ENCODE assay signal across 8 cellular contexts in the genomic region with DNA sequence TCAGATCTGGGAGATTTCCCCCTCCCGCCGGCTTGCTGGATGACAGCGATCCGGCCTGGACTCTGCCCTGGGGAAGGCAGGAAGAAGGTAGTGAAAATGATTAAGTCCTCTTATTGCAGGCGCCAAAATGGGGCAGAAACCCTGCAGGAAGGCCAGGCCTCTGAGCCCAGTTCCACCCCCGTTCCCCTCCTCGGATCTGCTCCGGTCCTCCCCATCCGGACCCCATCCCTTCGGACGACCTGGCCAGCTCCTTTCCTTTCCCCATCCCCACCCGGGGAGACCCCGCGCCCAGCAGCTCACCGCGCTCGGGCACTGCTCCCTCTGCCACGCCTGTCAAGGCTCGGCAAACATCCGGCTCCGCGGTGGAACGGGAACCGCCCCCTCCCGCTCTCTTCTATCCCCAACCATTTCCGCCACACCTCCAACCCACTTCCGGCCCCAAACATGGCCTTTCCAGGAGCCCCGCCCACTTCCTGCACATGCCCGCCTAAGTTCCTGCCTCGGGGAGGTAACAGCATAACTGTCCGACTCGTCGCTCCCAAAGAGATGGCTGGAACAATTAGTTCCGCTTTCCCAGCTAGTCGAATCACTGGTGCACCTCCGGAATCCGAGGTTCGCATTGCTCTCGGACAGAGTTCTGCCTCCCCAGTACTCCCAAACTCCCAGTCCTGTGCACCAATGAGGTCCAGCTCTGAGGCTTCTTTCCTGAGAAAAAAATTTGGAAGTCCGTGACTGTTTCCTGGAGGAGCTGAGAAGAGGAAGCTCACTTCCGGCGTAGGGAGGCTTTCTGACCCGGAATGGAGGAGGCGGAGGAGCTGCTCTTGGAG. TPM values are rescaled to one million over a fixed set of nuclear protein-coding genes. Genes with fewer than 3 reads are reported as not detected.
DNase-seq lines count a peak whose midpoint lies in the region; ATAC-seq, FAIRE-seq and TF ChIP-seq lines count a peak whose summit lies in the region.

ARHGAP1 (minus strand) TSS at position 369 of the 827 bp plus-strand sequence. CDS start 4,512 bp downstream, outside the sequence.
ZNF408 (plus strand) TSS at position 781 of the 827 bp plus-strand sequence; CDS start at position 798, 17 bp downstream.

- ATAC-seq in HG02840 (IDR thresholded peaks at IDR 0.05; ENCODE audit: low FRiP score, unreplicated experiment), result peak; percentile 90
- ATAC-seq in T-cell (replicated peaks in 1 of 4), result peak; percentile 91 to 94 (median 92)

- no peak within 1 kb of the TSS for H3K23ac ChIP-seq in trophoblast cell (ENCODE audit: low read length)

- H3K4me1 Mint-ChIP-seq in T-cell (peaks cover 50 to 66% (median 61%) of the 10 kb centered on the region in 3 donors), type B pancreatic cell (ENCODE audit: unreplicated experiment) (peaks cover 26% of the 10 kb centered on the region)

- H3K27me3 Mint-ChIP-seq in T-cell (no peaks in the 10 kb centered on the region), type B pancreatic cell (no peaks in the 10 kb centered on the region)

- H3K4ac ChIP-seq in trophoblast cell (ENCODE audit: low read depth, low read length), result peak within 1 kb of the TSS; percentile 96

- H3K36me3 Mint-ChIP-seq in T-cell (peaks cover 34% of the 10 kb centered on the region), type B pancreatic cell (peaks cover 5% of the 10 kb centered on the region)

- DNase-seq in GM12891 (ENCODE audit: insufficient read length, low spot score) (peak; percentile 90), NCI-H1436 treated with DMSO at 0.1 percent for 48 hours (lab: John Stamatoyannopoulos, UW) (peak; percentile 79), T-cell (peak; percentile 95 to 100 (median 99)), cardiac septum (ENCODE audit: low spot score) (peak; percentile 100), trophoblast cell (peak; percentile 98 to 99), type B pancreatic cell (ENCODE audit: extremely low spot score, unreplicated experiment) (peak; percentile 96)

- CTCF ChIA-PET in T-cell (lab: Charles Lee), result interaction anchor here (0.6 to 1.2 kb wide), 3 partner anchors 126 to 453 kb away, joined by 3 read pairs; no protein-coding TSS in a partner anchor

- H2BK120ac ChIP-seq in trophoblast cell (ENCODE audit: insufficient read depth, low read length, poor library complexity), result peak within 1 kb of the TSS; percentile 99

- H4K12ac ChIP-seq in trophoblast cell (ENCODE audit: low read depth, low read length), result peak within 1 kb of the TSS; percentile 98

- 0 to 1% (median 0%) methylated on average over 43 to 44 of the region's 44 CpGs for WGBS in adipose tissue, 3 donors
- no CpG with 5 or more reads among the region's 44 CpGs for WGBS in trophoblast cell (ENCODE audit: extremely low coverage, insufficient coverage, insufficient read length)

- H3K9me3 Mint-ChIP-seq in T-cell (no peaks in the 10 kb centered on the region), type B pancreatic cell (no peaks in the 10 kb centered on the region)

- H2AFZ ChIP-seq in trophoblast cell (ENCODE audit: insufficient read depth, low read length, poor library complexity), result peak within 1 kb of the TSS; percentile 98

- H3K79me2 ChIP-seq in trophoblast cell (ENCODE audit: control insufficient read depth, insufficient read depth, low read length, poor library complexity), result peaks cover 11% of the 10 kb centered on the region

- peak; percentile 84 for TF ChIP-seq POLR2A in GM12891 (IDR thresholded peaks at IDR 0.05; ENCODE audit: low read depth, low read length)

- peaks cover 32 to 35% of the 10 kb centered on the region in 2 experiments for H3K36me3 ChIP-seq in trophoblast cell (ENCODE audit: control insufficient read depth in 1 of 2, insufficient read depth in 2 of 2, low read length in 2 of 2)

- intact Hi-C loops in cardiac septum (cut with DNase I), result loop anchor here (2.0 to 5.0 kb wide), 2 partner anchors 53 to 84 kb away; partner anchors contain the start of genes ATG13 and HARBI1

- H3K27me3 ChIP-seq in trophoblast cell (ENCODE audit: insufficient read depth, low read length), result no peaks in the 10 kb centered on the region

- H4K8ac ChIP-seq in trophoblast cell (ENCODE audit: low read depth, low read length), result peak within 1 kb of the TSS; percentile 96

- H3K18ac ChIP-seq in trophoblast cell (ENCODE audit: low read length), result peak within 1 kb of the TSS; percentile 97

- H3K27ac Mint-ChIP-seq in T-cell (peak within 1 kb of the TSS; percentile 98 to 99), type B pancreatic cell (peak within 1 kb of the TSS; percentile 99)

- peak within 1 kb of the TSS; percentile 93 for H3K4me3 ChIP-seq in trophoblast cell (ENCODE audit: low read depth, low read length)

- H3K4me3 Mint-ChIP-seq in T-cell (peak within 1 kb of the TSS; percentile 93 to 99 (median 97)), type B pancreatic cell (peak within 1 kb of the TSS; percentile 100)

- POLR2A ChIA-PET in T-cell (lab: Charles Lee), result interaction anchor here (0.5 to 1.6 kb wide), 3 partner anchors 30 to 146 kb away, joined by 3 read pairs; no protein-coding TSS in a partner anchor

- peak; percentile 96 for FAIRE-seq in GM12891 (lab: Jason Lieb, UNC)

- peak within 1 kb of the TSS; percentile 95 for H3K9ac ChIP-seq in trophoblast cell (ENCODE audit: low read length)

- H3K4me1 ChIP-seq in trophoblast cell (ENCODE audit: control insufficient read depth in 1 of 2, insufficient read depth in 2 of 2, low read length in 2 of 2), result peaks cover 25 to 28% of the 10 kb centered on the region in 2 experiments

- H3K27ac ChIP-seq in adipose tissue (ENCODE audit: low read depth, low read length) (peak within 1 kb of the TSS; percentile 39), trophoblast cell (ENCODE audit: low read depth, low read length) (peak within 1 kb of the TSS; percentile 89)

- peak within 1 kb of the TSS; percentile 91 for H3K4me2 ChIP-seq in trophoblast cell (ENCODE audit: low read length)

- H3K14ac ChIP-seq in trophoblast cell (ENCODE audit: low read length), result peak within 1 kb of the TSS; percentile 94

- H3K9me3 ChIP-seq in trophoblast cell (ENCODE audit: insufficient read depth, low read depth, low read length), result peaks cover 4% of the 10 kb centered on the region

- H2BK5ac ChIP-seq in trophoblast cell (ENCODE audit: low read depth, low read length, poor library complexity), result peak within 1 kb of the TSS; percentile 98

- H2AK5ac ChIP-seq in trophoblast cell (ENCODE audit: low read length), result peak within 1 kb of the TSS; percentile 91

- H2BK12ac ChIP-seq in trophoblast cell (ENCODE audit: low read length), result peak within 1 kb of the TSS; percentile 24

- H4K91ac ChIP-seq in trophoblast cell (ENCODE audit: low read depth, low read length), result peak within 1 kb of the TSS; percentile 95

- H3K79me1 ChIP-seq in trophoblast cell (ENCODE audit: low read length), result peaks cover 14% of the 10 kb centered on the region

- TF ChIP-seq CTCF in type B pancreatic cell (conservative IDR thresholded peaks at IDR 0.05), result no peak

TF ChIP-seq in GM12891, 5 proteins besides CTCF, POLR2A, EP300 and RAD21:
- TF ChIP-seq POU2F2 (IDR thresholded peaks at IDR 0.05; ENCODE audit: low read depth, low read length), result peak; percentile 13; the same call in 1 of the 2 replicates
- peak; percentile 81 for TF ChIP-seq TAF1 (IDR thresholded peaks at IDR 0.05; ENCODE audit: low read depth, low read length)
- peak; percentile 80 for TF ChIP-seq POLR2AphosphoS5 (IDR thresholded peaks at IDR 0.05; ENCODE audit: low read depth, low read length)
- no peak for TF ChIP-seq PAX5 (IDR thresholded peaks at IDR 0.05; ENCODE audit: insufficient read depth, low read length, severe bottlenecking)
- TF ChIP-seq SPI1 (IDR thresholded peaks at IDR 0.05; ENCODE audit: low read depth, low read length), result peak; percentile 48; the same call in 1 of the 2 replicates

RNA-seq across cellular contexts. Expression of gene ARHGAP1, which starts in this region (rescaled TPM):
- 18.2 TPM for polyA plus RNA-seq in GM12891 (2012; ENCODE audit: low read depth, missing spikeins)
- total RNA-seq in T-cell, result 10 to 100 TPM; 64.6 to 71.8 (median 70.3) TPM
- polyA plus RNA-seq in adipose tissue, result 10 to 100 TPM; 20.4 to 57.6 (median 47.7) TPM
- total RNA-seq in cardiac septum, result 152 TPM
- polyA plus RNA-seq in trophoblast cell (2013), result 78.4 and 80.5 TPM in 2 replicates
- total RNA-seq in type B pancreatic cell (ENCODE audit: low replicate concordance), result 58.2 and 80.8 TPM in 2 replicates

RNA-seq across cellular contexts. Expression of gene ZNF408, which starts in this region (rescaled TPM):
- 7.8 TPM for polyA plus RNA-seq in GM12891 (2012; ENCODE audit: low read depth, missing spikeins)
- 10 to 100 TPM in 4 of 5 donors, 1 to 10 TPM in 1; 6.1 to 22.4 (median 19.7) TPM for total RNA-seq in T-cell
- 1 to 10 TPM; 4.0 to 8.0 (median 4.4) TPM for polyA plus RNA-seq in adipose tissue
- total RNA-seq in cardiac septum, result 6.7 TPM
- polyA plus RNA-seq in trophoblast cell (2013), result 9.1 and 9.3 TPM in 2 replicates
- 14.9 and 16.1 TPM in 2 replicates for total RNA-seq in type B pancreatic cell (ENCODE audit: low replicate concordance)

Comparison
In these comparisons a context has a peak if more than half of its experiments do, and no peak if none do; other contexts are left out.
1. Peak in every context shown above with its lines: DNase-seq, ATAC-seq, H3K4me3 ChIP-seq and H3K27ac ChIP-seq.